8 cellular contexts compared by ENCODE assay signal in the genomic region with DNA sequence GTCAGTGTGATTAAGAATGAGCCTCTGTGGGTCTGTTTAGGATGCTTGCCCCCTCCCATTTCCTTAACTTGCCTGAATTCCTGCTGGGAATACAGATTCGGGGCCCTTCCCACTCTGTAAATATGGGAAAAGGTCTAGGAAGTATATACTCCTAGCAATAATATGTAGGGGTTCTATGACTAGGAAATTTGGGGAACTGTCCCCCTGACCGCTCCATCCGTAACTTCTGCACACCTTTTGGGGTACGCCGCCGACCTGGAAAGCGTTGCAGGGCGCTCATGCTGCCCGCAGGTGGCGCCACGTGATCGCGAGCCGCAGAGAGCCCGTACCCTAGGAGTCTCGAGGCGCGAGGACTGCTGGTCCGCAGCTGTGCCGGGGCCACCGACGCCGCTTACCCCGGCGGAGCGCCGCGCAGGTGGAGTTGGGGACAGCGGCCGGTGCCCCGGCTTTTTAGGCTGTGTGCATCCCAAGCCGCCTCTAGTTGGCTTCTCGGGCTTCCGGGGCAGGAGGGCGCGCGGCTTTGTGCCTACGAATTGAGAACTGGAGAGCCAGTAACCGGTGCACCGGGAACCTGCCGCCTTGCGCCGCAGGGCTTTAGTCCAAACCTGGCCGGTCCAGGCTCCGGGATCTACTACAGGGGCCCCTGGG. TPM values are rescaled to one million over a fixed set of nuclear protein-coding genes. Genes with fewer than 3 reads are reported as not detected.
DNase-seq lines count a peak whose midpoint lies in the region; ATAC-seq, FAIRE-seq and TF ChIP-seq lines count a peak whose summit lies in the region.

No MANE protein-coding gene starts in this region.

- CTCF ChIA-PET in CD8-positive, alpha-beta T cell (lab: Charles Lee): interaction anchor here (0.6 to 5.6 kb wide), 24 partner anchors 8 to 1075 kb away, joined by 3 to 77 read pairs (median 4); a partner anchor contains a TSS

- H3K27ac Mint-ChIP-seq in CD8-positive, alpha-beta T cell: peak overlapping the region; percentile 95

- peak; percentile 99 for TF ChIP-seq RAD21 in neural cell (conservative IDR thresholded peaks at IDR 0.05)

- H3K36me3 ChIP-seq in CD8-positive, alpha-beta T cell (ENCODE audit: insufficient read depth, low read length): no peaks in the 10 kb centered on the region
- H3K36me3 ChIP-seq in neural cell (ENCODE audit: insufficient read depth, low read length): no peaks in the 10 kb centered on the region

- TF ChIP-seq CTCF in CD8-positive, alpha-beta T cell (IDR thresholded peaks at IDR 0.05): peak; percentile 98
- TF ChIP-seq CTCF in neural cell (IDR thresholded peaks at IDR 0.05; ENCODE audit: poor library complexity, severe bottlenecking): peak; percentile 99

- H3K4me2 ChIP-seq in neural cell (ENCODE audit: low read length): peak overlapping the region; percentile 67

- no peak overlapping the region for H2AFZ ChIP-seq in neural cell (ENCODE audit: low read depth, low read length)

- POLR2A ChIA-PET in CD8-positive, alpha-beta T cell (lab: Charles Lee): interaction anchor here (0.6 to 1.6 kb wide), 9 partner anchors 136 to 327 kb away, joined by 3 to 7 read pairs (median 5); a partner anchor contains a TSS

- H3K9me2 ChIP-seq in neural cell (ENCODE audit: insufficient read depth, low read length): no peaks in the 10 kb centered on the region

- ATAC-seq in CD8-positive, alpha-beta T cell: peak; percentile 44
- peak; percentile 31 for ATAC-seq in GM19463 (IDR thresholded peaks at IDR 0.05; ENCODE audit: unreplicated experiment)

- no peaks in the 10 kb centered on the region for H3F3A ChIP-seq in neural cell (ENCODE audit: insufficient read depth, low read length, poor library complexity, severe bottlenecking)

- FAIRE-seq in RCC 7860 (lab: Jason Lieb, UNC): no peak

- H3K9me3 ChIP-seq in CD8-positive, alpha-beta T cell (ENCODE audit: low read length): no peaks in the 10 kb centered on the region
- no peaks in the 10 kb centered on the region for H3K9me3 ChIP-seq in neural cell (ENCODE audit: low read length)

- peak overlapping the region; percentile 50 for H3K9ac ChIP-seq in neural cell (ENCODE audit: low read length)

- H3K4me3 ChIP-seq in CD8-positive, alpha-beta T cell (ENCODE audit: low read depth, low read length): peak overlapping the region; percentile 99
- peak overlapping the region; percentile 95 for H3K4me3 ChIP-seq in neural cell (ENCODE audit: low read length)

- H3K4me1 ChIP-seq in CD8-positive, alpha-beta T cell (ENCODE audit: insufficient read depth, low read length): peaks cover 41% of the 10 kb centered on the region

- H3K27ac ChIP-seq in CD8-positive, alpha-beta T cell (ENCODE audit: low read depth, low read length): peak overlapping the region; percentile 84
- H3K27ac ChIP-seq in neural cell (ENCODE audit: low read length): peak overlapping the region; percentile 50

- no peaks in the 10 kb centered on the region for H4K20me1 ChIP-seq in neural cell (ENCODE audit: insufficient read depth)

- H3K27me3 ChIP-seq in CD8-positive, alpha-beta T cell (ENCODE audit: insufficient read depth, low read length): no peaks in the 10 kb centered on the region
- H3K27me3 ChIP-seq in neural cell (ENCODE audit: insufficient read depth, low read depth, low read length): no peaks in the 10 kb centered on the region

- TF ChIP-seq EP300 in neural cell (conservative IDR thresholded peaks at IDR 0.05; ENCODE audit: poor library complexity, severe bottlenecking): no peak

- DNase-seq in CD8-positive, alpha-beta T cell: peak; percentile 70 to 90 (median 82)
- DNase-seq in HK-2 (ENCODE audit: unreplicated experiment): peak; percentile 78
- peak; percentile 33 for DNase-seq in RCC 7860 (ENCODE audit: low spot score)
- peak; percentile 74 for DNase-seq in activated T-helper 9 cell treated with anti-CD3 and anti-CD28 coated beads, Interleukin-2, amount 50 U/mL, for 16 hours (ENCODE audit: low read depth)
- peak; percentile 58 for DNase-seq in fibroblast of the conjunctiva (ENCODE audit: low read depth)
- peak; percentile 75 for DNase-seq in stimulated activated naive CD4-positive, alpha-beta T cell treated with Interleukin-2 at 50 U/mL for 16 hours (lab: John Stamatoyannopoulos, UW)

- H3K79me2 ChIP-seq in neural cell (replicated peaks; ENCODE audit: insufficient read depth, low read length): peaks cover 29% of the 10 kb centered on the region

- intact Hi-C loops in CD8-positive, alpha-beta T cell (cut with DNase I, micrococcal nuclease): loop anchor here (1.0 to 10.0 kb wide), 14 partner anchors 80 to 785 kb away; a partner anchor contains a TSS

- peaks cover 48% of the 10 kb centered on the region for H3K4me1 Mint-ChIP-seq in CD8-positive, alpha-beta T cell (ENCODE audit: low read depth)

- peaks cover 11% of the 10 kb centered on the region for H3K36me3 Mint-ChIP-seq in CD8-positive, alpha-beta T cell

- peak overlapping the region; percentile 96 for H3K4me3 Mint-ChIP-seq in CD8-positive, alpha-beta T cell

- H3K27me3 Mint-ChIP-seq in CD8-positive, alpha-beta T cell (ENCODE audit: low read depth): peaks cover 9% of the 10 kb centered on the region

- H3K9me3 Mint-ChIP-seq in CD8-positive, alpha-beta T cell: no peaks in the 10 kb centered on the region

TF ChIP-seq in neural cell, 6 proteins besides CTCF, POLR2A, EP300 and RAD21:
- TF ChIP-seq MXI1 (conservative IDR thresholded peaks at IDR 0.05; ENCODE audit: poor library complexity, severe bottlenecking) (peak; percentile 82), POLR2AphosphoS5 (IDR thresholded peaks at IDR 0.05) (no peak), SMC3 (conservative IDR thresholded peaks at IDR 0.05; ENCODE audit: poor library complexity) (peak; percentile 100), EZH2 (IDR thresholded peaks at IDR 0.05; ENCODE audit: borderline replicate concordance, insufficient read depth, low read length, poor library complexity, severe bottlenecking) (no peak), TAF1 (IDR thresholded peaks at IDR 0.05; ENCODE audit: low read depth) (no peak)
- TF ChIP-seq, protein P1, sequence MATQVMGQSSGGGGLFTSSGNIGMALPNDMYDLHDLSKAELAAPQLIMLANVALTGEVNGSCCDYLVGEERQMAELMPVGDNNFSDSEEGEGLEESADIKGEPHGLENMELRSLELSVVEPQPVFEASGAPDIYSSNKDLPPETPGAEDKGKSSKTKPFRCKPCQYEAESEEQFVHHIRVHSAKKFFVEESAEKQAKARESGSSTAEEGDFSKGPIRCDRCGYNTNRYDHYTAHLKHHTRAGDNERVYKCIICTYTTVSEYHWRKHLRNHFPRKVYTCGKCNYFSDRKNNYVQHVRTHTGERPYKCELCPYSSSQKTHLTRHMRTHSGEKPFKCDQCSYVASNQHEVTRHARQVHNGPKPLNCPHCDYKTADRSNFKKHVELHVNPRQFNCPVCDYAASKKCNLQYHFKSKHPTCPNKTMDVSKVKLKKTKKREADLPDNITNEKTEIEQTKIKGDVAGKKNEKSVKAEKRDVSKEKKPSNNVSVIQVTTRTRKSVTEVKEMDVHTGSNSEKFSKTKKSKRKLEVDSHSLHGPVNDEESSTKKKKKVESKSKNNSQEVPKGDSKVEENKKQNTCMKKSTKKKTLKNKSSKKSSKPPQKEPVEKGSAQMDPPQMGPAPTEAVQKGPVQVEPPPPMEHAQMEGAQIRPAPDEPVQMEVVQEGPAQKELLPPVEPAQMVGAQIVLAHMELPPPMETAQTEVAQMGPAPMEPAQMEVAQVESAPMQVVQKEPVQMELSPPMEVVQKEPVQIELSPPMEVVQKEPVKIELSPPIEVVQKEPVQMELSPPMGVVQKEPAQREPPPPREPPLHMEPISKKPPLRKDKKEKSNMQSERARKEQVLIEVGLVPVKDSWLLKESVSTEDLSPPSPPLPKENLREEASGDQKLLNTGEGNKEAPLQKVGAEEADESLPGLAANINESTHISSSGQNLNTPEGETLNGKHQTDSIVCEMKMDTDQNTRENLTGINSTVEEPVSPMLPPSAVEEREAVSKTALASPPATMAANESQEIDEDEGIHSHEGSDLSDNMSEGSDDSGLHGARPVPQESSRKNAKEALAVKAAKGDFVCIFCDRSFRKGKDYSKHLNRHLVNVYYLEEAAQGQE (IDR thresholded peaks at IDR 0.05; ENCODE audit: borderline replicate concordance): no peak

RNA-seq across cellular contexts. Expression of a gene that starts 0.7 kb away (rescaled TPM):
- 1 to 10 TPM; 9.5 to 9.6 TPM for total RNA-seq in CD8-positive, alpha-beta T cell
- 5.0 and 5.1 TPM in 2 replicates for polyA plus RNA-seq in neural cell
- 20.2 and 30.0 TPM in 2 replicates for polyA minus RNA-seq in neural cell

RNA-seq across cellular contexts. Expression of a gene that starts 48.2 kb away (rescaled TPM):
- under 1 TPM; 0.31 to 0.57 TPM for total RNA-seq in CD8-positive, alpha-beta T cell
- 16.9 and 17.6 TPM in 2 replicates for polyA plus RNA-seq in neural cell
- 6.3 and 6.6 TPM in 2 replicates for polyA minus RNA-seq in neural cell

Comparison
In these comparisons a context has a peak if more than half of its experiments do, and no peak if none do; other contexts are left out.
1. Peak in every context shown above with its lines: DNase-seq, ATAC-seq, H3K4me3 ChIP-seq and H3K27ac ChIP-seq.